Comparison of ENCODE assay signal across 8 cellular contexts in genomic region chr19:17996826-17997316, GRCh38. TPM values are rescaled to one million over a fixed set of nuclear protein-coding genes. Genes with fewer than 3 reads are reported as not detected.
DNase-seq lines count a peak whose midpoint lies in the region; ATAC-seq and TF ChIP-seq lines count a peak whose summit lies in the region.

No MANE protein-coding gene starts in this region.

- no peak overlapping the region for H3K27ac Mint-ChIP-seq in activated T-helper 1 cell treated with anti-CD3 and anti-CD28 coated beads, Interleukin-12 subunit alpha, Interleukin-12 subunit beta, Interleukin-2, Interleukin-4 antibody, amounts not matched to agents 30 ng/mL and 10 ng/mL and 1 ng/mL, durations not matched to agents 14 hours and 24 hours and 36 hours

- H3K27me3 ChIP-seq in neuronal stem cell (ENCODE audit: control insufficient read depth in 3 of 3, insufficient read depth in 3 of 3, low read depth in 1 of 3, low read length in 3 of 3), result peaks cover 9 to 23% (median 19%) of the 10 kb centered on the region in 3 experiments

- H2AK5ac ChIP-seq in neuronal stem cell (ENCODE audit: low read depth, low read length), result peak overlapping the region; percentile 96

- H3K4me3 Mint-ChIP-seq in activated T-helper 1 cell treated with anti-CD3 and anti-CD28 coated beads, Interleukin-12 subunit alpha, Interleukin-12 subunit beta, Interleukin-2, Interleukin-4 antibody, amounts not matched to agents 30 ng/mL and 10 ng/mL and 1 ng/mL, durations not matched to agents 14 hours and 24 hours and 36 hours, result no peak overlapping the region

- H3K4me1 ChIP-seq in neuronal stem cell (ENCODE audit: control insufficient read depth in 2 of 2, insufficient read depth in 1 of 2, low read depth in 1 of 2, low read length in 2 of 2), result no peaks in the 10 kb centered on the region

- H2AFZ ChIP-seq in neuronal stem cell (ENCODE audit: low read length), result peak overlapping the region; percentile 56

- H4K8ac ChIP-seq in neuronal stem cell (ENCODE audit: low read depth, low read length), result no peak overlapping the region

- no peaks in the 10 kb centered on the region for H3K9me3 Mint-ChIP-seq in activated T-helper 1 cell treated with anti-CD3 and anti-CD28 coated beads, Interleukin-12 subunit alpha, Interleukin-12 subunit beta, Interleukin-2, Interleukin-4 antibody, amounts not matched to agents 30 ng/mL and 10 ng/mL and 1 ng/mL, durations not matched to agents 14 hours and 24 hours and 36 hours

- intact Hi-C loops in activated T-helper 1 cell treated with anti-CD3 and anti-CD28 coated beads, Interleukin-12 subunit alpha, Interleukin-12 subunit beta, Interleukin-2, Interleukin-4 antibody, amounts not matched to agents 30 ng/mL and 10 ng/mL and 1 ng/mL, durations not matched to agents 14 hours and 24 hours and 36 hours (cut with micrococcal nuclease), result loop anchor here (1.0 to 5.0 kb wide), 4 partner anchors 51 to 138 kb away; partner anchors contain the start of genes RPL18A and SLC5A5

- H2BK12ac ChIP-seq in neuronal stem cell (ENCODE audit: low read length), result peak overlapping the region; percentile 58

- H3K14ac ChIP-seq in neuronal stem cell (ENCODE audit: low read length), result no peak overlapping the region

- H3K4ac ChIP-seq in neuronal stem cell (ENCODE audit: low read length), result no peak overlapping the region

- peak; percentile 98 for TF ChIP-seq CTCF in GM12864 (IDR thresholded peaks at IDR 0.05; ENCODE audit: low read depth, low read length, missing control alignments)

- H2BK120ac ChIP-seq in neuronal stem cell (ENCODE audit: low read depth, low read length), result no peak overlapping the region

- H3K4me3 ChIP-seq in GM12864 (ENCODE audit: low read depth, low read length) (no peak overlapping the region), neuronal stem cell (ENCODE audit: low read length in 2 of 2) (peak overlapping the region in 1 of 2 donors; percentile 27)

- H2BK5ac ChIP-seq in neuronal stem cell (ENCODE audit: low read length), result no peak overlapping the region

- peaks cover 2% of the 10 kb centered on the region for H3K36me3 Mint-ChIP-seq in activated T-helper 1 cell treated with anti-CD3 and anti-CD28 coated beads, Interleukin-12 subunit alpha, Interleukin-12 subunit beta, Interleukin-2, Interleukin-4 antibody, amounts not matched to agents 30 ng/mL and 10 ng/mL and 1 ng/mL, durations not matched to agents 14 hours and 24 hours and 36 hours (ENCODE audit: low read depth)

- H3K79me1 ChIP-seq in neuronal stem cell (ENCODE audit: low read depth, low read length), result no peaks in the 10 kb centered on the region

- H3K4me2 ChIP-seq in neuronal stem cell (ENCODE audit: insufficient read depth, low read length, poor library complexity, severe bottlenecking), result no peak overlapping the region

- WGBS in neuronal stem cell (ENCODE audit: extremely low coverage in 2 of 2, insufficient read length in 2 of 2, insufficient replicate concordance in 1 of 2), 2 donors, result no CpG with 5 or more reads among the region's 15 CpGs

- H3K23ac ChIP-seq in neuronal stem cell (ENCODE audit: low read depth, low read length, poor library complexity), result peak overlapping the region; percentile 87

- peak; percentile 18 for DNase-seq in GM12864 (ENCODE audit: low read depth)
- peak; percentile 67 for DNase-seq in KG1 (lab: John Stamatoyannopoulos, UW)
- DNase-seq in RPMI7951 (ENCODE audit: low read depth), result peak; percentile 68
- DNase-seq in activated T-helper 1 cell treated with anti-CD3 and anti-CD28 coated beads, Interleukin-12 subunit alpha, Interleukin-12 subunit beta, Interleukin-2, Interleukin-4 antibody, amounts not matched to agents 30 ng/mL and 10 ng/mL and 1 ng/mL, durations not matched to agents 14 hours and 24 hours and 36 hours (ENCODE audit: low spot score), result peak; percentile 81
- DNase-seq in fibroblast of peridontal ligament (ENCODE audit: extremely low read depth), result peak; percentile 69
- peak; percentile 78 for DNase-seq in neuronal stem cell (ENCODE audit: low spot score)
- peak; percentile 93 for DNase-seq in superior temporal gyrus (ENCODE audit: extremely low spot score)

- H3K36me3 ChIP-seq in neuronal stem cell (replicated peaks in 1 of 2; ENCODE audit: control insufficient read depth in 2 of 2, insufficient read depth in 2 of 2, low read length in 2 of 2), result no peaks in the 10 kb centered on the region

- no peak for ATAC-seq in GM21619 (IDR thresholded peaks at IDR 0.05; ENCODE audit: unreplicated experiment)

- no peak overlapping the region for H4K91ac ChIP-seq in neuronal stem cell (ENCODE audit: low read depth, low read length, poor library complexity)

- no peak overlapping the region for H3K27ac ChIP-seq in neuronal stem cell (replicated peaks; ENCODE audit: low read length)

- peaks cover 6% of the 10 kb centered on the region for H3K27me3 Mint-ChIP-seq in activated T-helper 1 cell treated with anti-CD3 and anti-CD28 coated beads, Interleukin-12 subunit alpha, Interleukin-12 subunit beta, Interleukin-2, Interleukin-4 antibody, amounts not matched to agents 30 ng/mL and 10 ng/mL and 1 ng/mL, durations not matched to agents 14 hours and 24 hours and 36 hours (ENCODE audit: insufficient read depth)

- H3K18ac ChIP-seq in neuronal stem cell (ENCODE audit: low read length), result peak overlapping the region; percentile 15

- H3K4me1 Mint-ChIP-seq in activated T-helper 1 cell treated with anti-CD3 and anti-CD28 coated beads, Interleukin-12 subunit alpha, Interleukin-12 subunit beta, Interleukin-2, Interleukin-4 antibody, amounts not matched to agents 30 ng/mL and 10 ng/mL and 1 ng/mL, durations not matched to agents 14 hours and 24 hours and 36 hours (ENCODE audit: low read depth), result peaks cover 19% of the 10 kb centered on the region

- H3K9ac ChIP-seq in neuronal stem cell (ENCODE audit: low read depth, low read length, poor library complexity), result peak overlapping the region; percentile 63

- H3K9me3 ChIP-seq in neuronal stem cell (replicated peaks in 1 of 2; ENCODE audit: control insufficient read depth in 2 of 2, insufficient read depth in 1 of 2, low read depth in 1 of 2, low read length in 2 of 2), result no peaks in the 10 kb centered on the region

- H2BK15ac ChIP-seq in neuronal stem cell (ENCODE audit: low read length), result no peak overlapping the region

RNA-seq across cellular contexts. Expression of gene ARRDC2, which starts 11.1 kb away (rescaled TPM):
- total RNA-seq in RPMI7951 (2014; rRNA removed; shearing (Covaris generic)), result 8.8 and 11.3 TPM in 2 replicates
- total RNA-seq in activated T-helper 1 cell treated with anti-CD3 and anti-CD28 coated beads, Interleukin-12 subunit alpha, Interleukin-12 subunit beta, Interleukin-2, Interleukin-4 antibody, amounts not matched to agents 30 ng/mL and 10 ng/mL and 1 ng/mL, durations not matched to agents 14 hours and 24 hours and 36 hours, result 45.0 and 46.1 TPM in 2 replicates
- polyA plus RNA-seq in neuronal stem cell (2013, experiment 1 of 2), result 0.81 TPM
- polyA plus RNA-seq in neuronal stem cell (2013, experiment 2 of 2), result 0.75 TPM

RNA-seq across cellular contexts. Expression of gene KCNN1, which starts 30.0 kb away (rescaled TPM):
- total RNA-seq in RPMI7951 (2014; rRNA removed; shearing (Covaris generic)), result 0.20 TPM in 1 of 2 replicates, not detected in the other
- total RNA-seq in activated T-helper 1 cell treated with anti-CD3 and anti-CD28 coated beads, Interleukin-12 subunit alpha, Interleukin-12 subunit beta, Interleukin-2, Interleukin-4 antibody, amounts not matched to agents 30 ng/mL and 10 ng/mL and 1 ng/mL, durations not matched to agents 14 hours and 24 hours and 36 hours, result not detected in 2 replicates
- 8.4 TPM for polyA plus RNA-seq in neuronal stem cell (2013, experiment 1 of 2)
- polyA plus RNA-seq in neuronal stem cell (2013, experiment 2 of 2), result 7.4 TPM

Comparison
In these comparisons a context has a peak if more than half of its experiments do, and no peak if none do; other contexts are left out.
1. DNase-seq: peak in every context shown above with its lines; median percentile 93 in superior temporal gyrus; 81 in activated T-helper 1 cell treated with anti-CD3 and anti-CD28 coated beads, Interleukin-12 subunit alpha, Interleukin-12 subunit beta, Interleukin-2, Interleukin-4 antibody, amounts not matched to agents 30 ng/mL and 10 ng/mL and 1 ng/mL, durations not matched to agents 14 hours and 24 hours and 36 hours; 78 in neuronal stem cell; 69 in fibroblast of peridontal ligament; 68 in RPMI7951; 67 in KG1; 18 in GM12864.